In the genomic region with DNA sequence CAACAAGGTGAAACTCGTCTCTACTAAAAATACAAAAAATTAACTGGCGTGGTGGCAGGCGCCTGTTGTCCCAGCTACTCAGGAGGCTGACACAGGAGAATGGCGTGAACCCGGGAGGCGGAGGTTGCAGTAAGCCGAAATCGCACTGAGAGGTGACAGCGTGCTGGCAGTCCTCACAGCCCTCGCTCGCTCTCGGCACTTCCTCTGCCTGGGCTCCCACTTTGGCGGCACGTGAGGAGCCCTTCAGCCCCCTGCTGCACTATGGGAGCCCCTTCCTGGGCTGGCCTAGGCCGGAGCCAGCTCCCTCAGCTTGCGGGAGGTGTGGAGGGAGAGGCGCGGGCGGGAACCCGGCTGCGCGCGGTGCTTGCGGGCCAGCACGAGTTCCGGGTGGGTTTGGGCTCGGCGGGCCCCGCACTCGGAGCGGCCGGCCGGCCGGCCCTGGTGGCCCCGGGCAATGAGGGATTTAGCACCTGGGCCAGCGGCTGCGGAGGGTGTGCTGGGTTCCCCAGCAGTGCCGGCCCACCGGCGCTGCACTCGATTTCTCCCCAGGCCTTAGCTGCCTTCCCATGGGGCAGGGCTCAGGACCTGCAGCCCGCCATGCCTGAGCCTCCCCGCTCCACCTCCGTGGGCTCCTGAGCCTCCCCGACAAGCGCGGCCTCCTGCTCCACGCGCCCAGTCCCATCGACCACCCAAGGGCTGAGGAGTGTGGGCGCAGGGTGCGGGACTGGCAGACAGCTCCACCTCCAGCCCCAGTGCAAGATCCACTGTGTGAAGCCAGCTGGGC, we compare ENCODE assay signal across 5 cellular contexts. TPM values are rescaled to one million over a fixed set of nuclear protein-coding genes. Genes with fewer than 3 reads are reported as not detected.
"Had no signal": no experiment of that assay in that cellular context is flagged by ENCODE, and none has a peak within 500 bp of the region (broad histone marks: within the 10 kb centered on the region; RNA-seq: fewer than 3 reads in every experiment).

No MANE protein-coding gene starts in this region.

RNA-seq across cellular contexts. Expression of a gene that starts 8.4 kb away (rescaled TPM):
- total RNA-seq: PC-3, Right ventricle myocardium inferior, Right ventricle myocardium superior, SJSA1, SK-MEL-5 had no signal

RNA-seq across cellular contexts. Expression of a gene that starts 54.8 kb away (rescaled TPM):
- total RNA-seq: PC-3 had no signal
